ENCODE assay signal across 28 cellular contexts in the genomic region with DNA sequence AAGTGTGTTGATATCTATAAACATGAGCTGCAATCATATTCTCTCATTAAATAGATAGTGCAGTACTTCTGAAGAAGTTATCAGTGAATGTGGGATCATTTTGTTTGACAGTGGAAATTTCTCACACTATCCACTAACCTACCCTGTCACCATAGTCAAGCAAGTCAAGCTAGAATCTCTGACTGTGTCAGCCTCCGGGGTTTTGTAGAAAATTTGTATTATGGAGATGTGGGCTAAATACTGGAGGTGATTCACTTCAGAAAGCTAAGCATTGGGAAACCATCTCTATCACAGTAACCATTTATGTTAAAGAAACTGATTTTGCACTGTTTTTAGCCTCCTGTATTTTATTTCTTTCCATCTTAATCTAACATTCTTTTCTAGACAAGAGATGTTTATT.
"Had no signal": no experiment of that assay in that cellular context is flagged by ENCODE, and none has a peak within 500 bp of the region (broad histone marks: within the 10 kb centered on the region; RNA-seq: fewer than 3 reads in every experiment).

No MANE protein-coding gene starts in this region.

- ATAC-seq: activated CD8-positive, alpha-beta T cell treated with anti-CD3 and anti-CD28 coated beads for 36 hours; activated naive CD4-positive, alpha-beta T cell treated with anti-CD3 and anti-CD28 coated beads, Interleukin-2, amount 50 U/mL, for 72 hours; Right ventricle myocardium inferior; SK-N-SH treated with all-trans-retinoic acid at 6 μM for 48 hours had no signal

- H3K27ac ChIP-seq: adrenal gland, brain microvascular endothelial cell, cardiac muscle cell, KMS-11, PC-9, RWPE1 had no signal

- H3K4me1 ChIP-seq: adrenal gland had no signal

- H2AFZ ChIP-seq: PC-9 had no signal

- FAIRE-seq: RCC 7860 had no signal

- H3K4me2 ChIP-seq: KMS-11, PC-9 had no signal

- H3K4me1 Mint-ChIP-seq: activated CD4-positive, alpha-beta T cell treated with anti-CD3 and anti-CD28 coated beads, Interleukin-2, amount 10 ng/mL, durations not matched to agents 24 days and 14 days; central memory CD8-positive, alpha-beta T cell had no signal

- H3K9ac ChIP-seq: KMS-11 had no signal

- H3K36me3 Mint-ChIP-seq: activated naive CD4-positive, alpha-beta T cell treated with anti-CD3 and anti-CD28 coated beads, Interleukin-2, amount 50 U/mL, for 72 hours had no signal

- H3K4me3 ChIP-seq: adrenal gland, cardiac muscle cell, PC-9 had no signal

- H3K9me3 Mint-ChIP-seq: activated CD8-positive, alpha-beta T cell treated with anti-CD3 and anti-CD28 coated beads for 36 hours; activated naive CD4-positive, alpha-beta T cell treated with anti-CD3 and anti-CD28 coated beads for 36 hours; activated naive CD4-positive, alpha-beta T cell treated with anti-CD3 and anti-CD28 coated beads, Interleukin-2, amount 50 U/mL, for 72 hours; central memory CD8-positive, alpha-beta T cell had no signal

- H3K36me3 ChIP-seq: adrenal gland, brain microvascular endothelial cell, cardiac muscle cell had no signal

- H3K27me3 ChIP-seq: adrenal gland, brain microvascular endothelial cell, cardiac muscle cell had no signal

- H3K27ac Mint-ChIP-seq: activated CD4-positive, alpha-beta T cell treated with anti-CD3 and anti-CD28 coated beads, Interleukin-2, amount 10 ng/mL, durations not matched to agents 24 days and 14 days; activated CD8-positive, alpha-beta T cell treated with anti-CD3 and anti-CD28 coated beads for 36 hours; activated naive CD4-positive, alpha-beta T cell treated with anti-CD3 and anti-CD28 coated beads for 36 hours; activated naive CD4-positive, alpha-beta T cell treated with anti-CD3 and anti-CD28 coated beads, Interleukin-2, amount 50 U/mL, for 72 hours had no signal

- H3K27me3 Mint-ChIP-seq: activated CD8-positive, alpha-beta T cell treated with anti-CD3 and anti-CD28 coated beads for 36 hours had no signal

- H3K4me3 Mint-ChIP-seq: activated CD4-positive, alpha-beta T cell treated with anti-CD3 and anti-CD28 coated beads, Interleukin-2, amount 10 ng/mL, durations not matched to agents 24 days and 14 days; activated CD8-positive, alpha-beta T cell treated with anti-CD3 and anti-CD28 coated beads for 36 hours; activated naive CD4-positive, alpha-beta T cell treated with anti-CD3 and anti-CD28 coated beads for 36 hours; central memory CD8-positive, alpha-beta T cell had no signal

- H3K9me3 ChIP-seq: adrenal gland had no signal

- DNase-seq: activated CD4-positive, alpha-beta T cell treated with anti-CD3 and anti-CD28 coated beads, Interleukin-2, amount 10 ng/mL, durations not matched to agents 24 days and 14 days; activated CD4-positive, alpha-beta T cell treated with anti-CD3 and anti-CD28 coated beads, Interleukin-2, amount 50 U/mL, for 4 hours; activated CD8-positive, alpha-beta T cell treated with anti-CD3 and anti-CD28 coated beads for 36 hours; activated gamma-delta T cell treated with Interleukin-2 at 50 U/mL for 16 hours; activated naive CD4-positive, alpha-beta T cell treated with anti-CD3 and anti-CD28 coated beads for 36 hours; activated T-cell treated with anti-CD3 and anti-CD28 coated beads, Interleukin-2, amount 50 U/mL, for 1 hour; adrenal gland; brain microvascular endothelial cell; MM.1S; MV-4-11; NCI-H187; NCI-H2107; NCI-H2171; NCI-H510A; NCI-H526; PC-9; SIG-M5; T-helper 1 cell; T-helper 2 cell; T-helper 9 cell had no signal
